8 cellular contexts compared by ENCODE assay signal in genomic region chr19:11338569-11339253, GRCh38. TPM values are rescaled to one million over a fixed set of nuclear protein-coding genes. Genes with fewer than 3 reads are reported as not detected.
A peak's percentile ranks its signal among the peaks of the same experiment; 100 is the strongest.
DNase-seq lines count a peak whose midpoint lies in the region; ATAC-seq, FAIRE-seq and TF ChIP-seq lines count a peak whose summit lies in the region.

No MANE protein-coding gene starts in this region.

- intact Hi-C loops in CD14-positive monocyte (cut with micrococcal nuclease), result loop anchor here (2.0 to 5.0 kb wide), 3 partner anchors 14 to 41 kb away; partner anchors contain the start of genes SWSAP1 (in 1 of the 2) and TSPAN16 (in 1 of the 2)

- H3K4me2 ChIP-seq in OCI-LY1 (ENCODE audit: low read length), result peak overlapping the region; percentile 71

- H2AFZ ChIP-seq in OCI-LY1 (ENCODE audit: low read length), result no peak overlapping the region
- H2AFZ ChIP-seq in neuron (ENCODE audit: low read depth, low read length), result peak overlapping the region; percentile 79

- H3F3A ChIP-seq in OCI-LY1 (ENCODE audit: insufficient read depth, low read length), result no peaks in the 10 kb centered on the region

- H3K36me3 Mint-ChIP-seq in CD14-positive monocyte, result peaks cover 39 to 64% of the 10 kb centered on the region in 2 donors

- H3K79me2 ChIP-seq in OCI-LY1 (ENCODE audit: insufficient read depth, low read length), result no peaks in the 10 kb centered on the region

- DNase-seq in CD14-positive monocyte (ENCODE audit: low spot score), result no peak
- no peak for DNase-seq in D721Med (ENCODE audit: insufficient read length, low spot score)
- DNase-seq in stimulated activated CD4-positive, alpha-beta T cell treated with anti-CD3 and anti-CD28 coated beads, Interleukin-2, amount 100 ng/mL, for 48 hours, result no peak

- H3K36me3 ChIP-seq in OCI-LY1 (ENCODE audit: insufficient read depth, low read length) (peaks cover 21% of the 10 kb centered on the region), neuron (ENCODE audit: insufficient read depth, low read length) (peaks cover 23% of the 10 kb centered on the region)

- no peaks in the 10 kb centered on the region for H3K9me2 ChIP-seq in OCI-LY1 (ENCODE audit: low read depth, low read length)

- FAIRE-seq in D721Med (lab: Jason Lieb, UNC), result no peak

- peak overlapping the region; percentile 66 for H3K4me3 ChIP-seq in OCI-LY1 (ENCODE audit: low read depth, low read length, poor library complexity, severe bottlenecking)
- H3K4me3 ChIP-seq in neuron (ENCODE audit: low read length), result peak overlapping the region; percentile 67

- TF ChIP-seq CTCF in CD14-positive monocyte (IDR thresholded peaks at IDR 0.05) (no peak), OCI-LY1 (IDR thresholded peaks at IDR 0.05; ENCODE audit: low read length) (no peak), D721Med (IDR thresholded peaks at IDR 0.05; ENCODE audit: insufficient read depth, missing control alignments) (no peak)

- H3K9me3 Mint-ChIP-seq in CD14-positive monocyte, result peaks cover 0 to 6% (median 0%) of the 10 kb centered on the region in 7 donors

- no peaks in the 10 kb centered on the region for H4K20me1 ChIP-seq in OCI-LY1 (ENCODE audit: insufficient read depth, low read length)

- peaks cover 0 to 2% (median 0%) of the 10 kb centered on the region in 3 donors for H3K27me3 Mint-ChIP-seq in CD14-positive monocyte (ENCODE audit: low read depth in 3 of 3)

- no peak overlapping the region for H3K27ac ChIP-seq in OCI-LY1 (ENCODE audit: low read depth, low read length, poor library complexity, severe bottlenecking)

- peaks cover 36% of the 10 kb centered on the region for H3K4me1 Mint-ChIP-seq in CD14-positive monocyte

- H3K27ac Mint-ChIP-seq in CD14-positive monocyte, result peak overlapping the region; percentile 85 to 97 (median 91)

- H3K9ac ChIP-seq in OCI-LY1 (ENCODE audit: low read length), result peak overlapping the region; percentile 65; the same call in 1 of the 2 replicates

- peaks cover 6% of the 10 kb centered on the region for H3K4me1 ChIP-seq in OCI-LY1 (ENCODE audit: insufficient read depth, low read length, severe bottlenecking)
- peaks cover 14% of the 10 kb centered on the region for H3K4me1 ChIP-seq in neuron (ENCODE audit: insufficient read depth, low read length)

- ATAC-seq in esophagus mucosa (peak; percentile 71), GM21737 (IDR thresholded peaks at IDR 0.05; ENCODE audit: unreplicated experiment) (no peak), HG02623 (IDR thresholded peaks at IDR 0.05; ENCODE audit: unreplicated experiment) (no peak)

- H3K27me3 ChIP-seq in OCI-LY1 (ENCODE audit: insufficient read depth, low read length) (no peaks in the 10 kb centered on the region), neuron (ENCODE audit: insufficient read depth, low read length) (no peaks in the 10 kb centered on the region)

- no peaks in the 10 kb centered on the region for H3K9me3 ChIP-seq in OCI-LY1 (ENCODE audit: low read length)
- peaks cover 9% of the 10 kb centered on the region for H3K9me3 ChIP-seq in neuron (ENCODE audit: low read length)

- peak overlapping the region; percentile 91 to 99 for H3K4me3 Mint-ChIP-seq in CD14-positive monocyte

RNA-seq across cellular contexts. Expression of gene RAB3D, which starts 0.7 kb away (rescaled TPM):
- polyA plus RNA-seq in CD14-positive monocyte, result 10 to 100 TPM; 52.9 to 60.8 TPM
- 141 TPM for total RNA-seq in esophagus mucosa

RNA-seq across cellular contexts. Expression of gene TMEM205, which starts 7.4 kb away (rescaled TPM):
- polyA plus RNA-seq in CD14-positive monocyte, result 100 to 1,000 TPM; 252 to 335 TPM
- 45.1 TPM for total RNA-seq in esophagus mucosa

RNA-seq across cellular contexts. Expression of gene CCDC159, which starts 7.6 kb away (rescaled TPM):
- polyA plus RNA-seq in CD14-positive monocyte, result 10 to 100 TPM; 37.1 to 38.3 TPM
- 7.4 TPM for total RNA-seq in esophagus mucosa

RNA-seq across cellular contexts. Expression of gene PLPPR2, which starts 16.5 kb away (rescaled TPM):
- polyA plus RNA-seq in CD14-positive monocyte, result 10 to 100 TPM; 35.0 to 45.5 TPM
- total RNA-seq in esophagus mucosa, result 7.3 TPM

RNA-seq across cellular contexts. Expression of gene SWSAP1, which starts 35.8 kb away (rescaled TPM):
- polyA plus RNA-seq in CD14-positive monocyte, result 10 to 100 TPM in 1 of 2 donors, 1 to 10 TPM in 1; 8.7 to 11.5 TPM
- total RNA-seq in esophagus mucosa, result 2.5 TPM
